ENCODE assay signal across 8 cellular contexts in the genomic region with DNA sequence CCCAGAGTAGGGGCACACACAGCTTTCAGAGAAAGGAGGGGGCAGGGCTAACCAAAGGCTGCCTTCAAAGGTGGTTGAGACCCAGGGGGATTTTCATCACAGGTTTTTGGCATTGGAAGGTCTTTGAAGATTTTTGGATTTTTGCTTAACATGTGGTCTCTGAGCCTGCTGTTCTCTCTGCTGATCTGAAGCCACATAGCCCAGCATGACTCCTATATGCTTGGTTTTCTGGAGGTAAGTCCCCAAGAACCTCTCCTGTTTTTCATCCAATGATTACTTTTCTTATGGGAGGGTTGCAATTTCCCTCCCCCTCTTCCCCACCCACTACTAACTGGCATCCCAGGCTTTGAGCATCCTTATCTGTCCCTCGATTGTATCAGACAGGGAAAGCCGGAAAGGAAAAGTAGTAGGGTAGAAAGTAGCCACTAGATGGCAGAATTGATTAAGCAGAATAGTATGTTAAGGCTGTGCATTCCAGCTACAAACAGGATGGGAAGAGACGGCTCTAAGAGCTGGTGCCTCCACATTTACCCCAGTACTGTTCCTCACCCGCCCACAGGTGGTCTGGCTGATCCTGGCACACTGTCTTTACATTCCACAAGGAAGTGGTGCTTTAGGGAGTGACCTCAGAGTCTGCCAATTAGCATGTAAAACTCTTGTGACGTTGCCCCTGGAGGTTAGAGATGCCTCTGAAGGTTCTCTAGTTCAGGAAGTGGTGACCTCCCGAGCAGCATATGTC.
DNase-seq lines count a peak whose midpoint lies in the region; ATAC-seq and TF ChIP-seq lines count a peak whose summit lies in the region.

No MANE protein-coding gene starts in this region.

- H3K9me3 Mint-ChIP-seq in activated naive CD8-positive, alpha-beta T cell treated with anti-CD3 and anti-CD28 coated beads, Interleukin-2, amount 50 U/mL, for 24 hours, result no peaks in the 10 kb centered on the region

- intact Hi-C loops in left ventricle myocardium inferior (cut with micrococcal nuclease) (loop anchor here (1.0 kb wide), 1 partner anchor 841 kb away; no protein-coding TSS in a partner anchor), sciatic nerve (cut with DNase I) (loop anchor here (2.0 kb wide), 1 partner anchor 841 kb away; no protein-coding TSS in a partner anchor)

- H3K27me3 Mint-ChIP-seq in activated naive CD8-positive, alpha-beta T cell treated with anti-CD3 and anti-CD28 coated beads, Interleukin-2, amount 50 U/mL, for 24 hours, result no peaks in the 10 kb centered on the region

- no peaks in the 10 kb centered on the region for H3K36me3 Mint-ChIP-seq in activated naive CD8-positive, alpha-beta T cell treated with anti-CD3 and anti-CD28 coated beads, Interleukin-2, amount 50 U/mL, for 24 hours (ENCODE audit: low read depth)

- H3K36me3 ChIP-seq in left ventricle myocardium inferior, result no peaks in the 10 kb centered on the region

- peaks cover 2% of the 10 kb centered on the region for H3K4me1 Mint-ChIP-seq in activated naive CD8-positive, alpha-beta T cell treated with anti-CD3 and anti-CD28 coated beads, Interleukin-2, amount 50 U/mL, for 24 hours

- H3K27ac ChIP-seq in left ventricle myocardium inferior (replicated peaks), result no peak overlapping the region

- DNase-seq in NCI-H2196 (lab: John Stamatoyannopoulos, UW; ENCODE audit: unreplicated experiment), result peak; percentile 46
- DNase-seq in NCI-H2196 treated with DMSO at 0.1 percent for 48 hours (lab: John Stamatoyannopoulos, UW; ENCODE audit: unreplicated experiment), result no peak
- DNase-seq in NCI-H524 (lab: John Stamatoyannopoulos, UW), result peak; percentile 42 to 79
- no peak for DNase-seq in activated naive CD8-positive, alpha-beta T cell treated with anti-CD3 and anti-CD28 coated beads, Interleukin-2, amount 50 U/mL, for 24 hours
- no peak for DNase-seq in left ventricle myocardium inferior
- no peak for DNase-seq in sciatic nerve (ENCODE audit: low spot score)

- TF ChIP-seq CTCF in left ventricle myocardium inferior (IDR thresholded peaks at IDR 0.05; ENCODE audit: borderline replicate concordance), result peak; percentile 77

- no peak overlapping the region for H3K4me3 Mint-ChIP-seq in activated naive CD8-positive, alpha-beta T cell treated with anti-CD3 and anti-CD28 coated beads, Interleukin-2, amount 50 U/mL, for 24 hours

- no peaks in the 10 kb centered on the region for H3K4me1 ChIP-seq in left ventricle myocardium inferior

- no peak overlapping the region for H3K4me3 ChIP-seq in left ventricle myocardium inferior

- ATAC-seq in GM21360 (IDR thresholded peaks at IDR 0.05; ENCODE audit: unreplicated experiment) (peak; percentile 90), HG03469 (IDR thresholded peaks at IDR 0.05; ENCODE audit: unreplicated experiment) (peak; percentile 74), sciatic nerve (peak; percentile 85)
- peak; percentile 90 for ATAC-seq in activated naive CD8-positive, alpha-beta T cell treated with anti-CD3 and anti-CD28 coated beads, Interleukin-2, amount 50 U/mL, for 24 hours

- H3K27ac Mint-ChIP-seq in activated naive CD8-positive, alpha-beta T cell treated with anti-CD3 and anti-CD28 coated beads, Interleukin-2, amount 50 U/mL, for 24 hours, result no peak overlapping the region

- no peaks in the 10 kb centered on the region for H3K27me3 ChIP-seq in left ventricle myocardium inferior (ENCODE audit: low read depth)

- no peaks in the 10 kb centered on the region for H3K9me3 ChIP-seq in left ventricle myocardium inferior (replicated peaks)

Comparison
In these comparisons a context has a peak if more than half of its experiments do, and no peak if none do; other contexts are left out.
1. DNase-seq: peak in NCI-H2196 (single experiment) and NCI-H524 (2 of 2); none in NCI-H2196 treated with DMSO at 0.1 percent for 48 hours (single experiment), activated naive CD8-positive, alpha-beta T cell treated with anti-CD3 and anti-CD28 coated beads, Interleukin-2, amount 50 U/mL, for 24 hours (single experiment), left ventricle myocardium inferior (single experiment) and sciatic nerve (single experiment).
2. Peak in every context shown above with its lines, with median percentiles within 50 percentile points of each other: ATAC-seq.